ENCODE assay signal across 13 cellular contexts in genomic region chr1:171257207-171258052, GRCh38. TPM values are rescaled to one million over a fixed set of nuclear protein-coding genes. Genes with fewer than 3 reads are reported as not detected.
DNase-seq lines count a peak whose midpoint lies in the region; ATAC-seq and TF ChIP-seq lines count a peak whose summit lies in the region.
"Had no signal": no experiment of that assay in that cellular context is flagged by ENCODE, and none has a peak within 500 bp of the region (broad histone marks: within the 10 kb centered on the region; RNA-seq: fewer than 3 reads in every experiment).

No MANE protein-coding gene starts in this region.

- H3K9me3 Mint-ChIP-seq in naive thymus-derived CD4-positive, alpha-beta T cell = peaks cover 0 to 2% (median 0%) of the 10 kb centered on the region in 11 donors
- H3K9me3 Mint-ChIP-seq: CD8-positive, alpha-beta T cell; immature natural killer cell had no signal

- DNase-seq in BE2C (peak; percentile 59), NCI-H1048 (lab: John Stamatoyannopoulos, UW) (peak; percentile 5), mucosa of gallbladder (ENCODE audit: low spot score) (peak; percentile 65), NCI-H524 (lab: John Stamatoyannopoulos, UW) (no peak), D341Med (ENCODE audit: low spot score) (no peak)
- DNase-seq in naive thymus-derived CD4-positive, alpha-beta T cell = no peak
- DNase-seq: activated T-cell treated with anti-CD3 and anti-CD28 coated beads, Interleukin-2, amount 50 U/mL, for 48 hours; CD8-positive, alpha-beta T cell; dermis blood vessel endothelial cell; immature natural killer cell; NCI-H446 had no signal

- peaks cover 0 to 9% (median 2%) of the 10 kb centered on the region in 7 donors for H3K4me1 Mint-ChIP-seq in naive thymus-derived CD4-positive, alpha-beta T cell

- H3K4me1 ChIP-seq in BE2C = no peaks in the 10 kb centered on the region; the same call in 1 of the 2 replicates
- H3K4me1 ChIP-seq in esophagus (ENCODE audit: control insufficient read depth in 2 of 2, insufficient read depth in 2 of 2, low read length in 1 of 2) = peaks cover 3 to 9% of the 10 kb centered on the region in 2 donors
- H3K4me1 ChIP-seq in naive thymus-derived CD4-positive, alpha-beta T cell (ENCODE audit: control insufficient read depth in 2 of 2, insufficient read depth in 2 of 2, low read length in 2 of 2) = no peaks in the 10 kb centered on the region

- H3K36me3 ChIP-seq in BE2C (no peaks in the 10 kb centered on the region), esophagus (ENCODE audit: control insufficient read depth in 2 of 2, insufficient read depth in 2 of 2, low read length in 1 of 2) (no peaks in the 10 kb centered on the region)
- no peaks in the 10 kb centered on the region for H3K36me3 ChIP-seq in naive thymus-derived CD4-positive, alpha-beta T cell (ENCODE audit: control insufficient read depth in 2 of 3, insufficient read depth in 3 of 3, low read length in 3 of 3)

- CTCF ChIA-PET in naive thymus-derived CD4-positive, alpha-beta T cell (lab: Charles Lee) = no interaction called here

- no peaks in the 10 kb centered on the region; the same call in 1 of the 2 replicates for H3K9me3 ChIP-seq in BE2C
- H3K9me3 ChIP-seq in esophagus (ENCODE audit: control insufficient read depth in 2 of 2, insufficient read depth in 1 of 2, low read depth in 1 of 2, low read length in 1 of 2) = peaks cover 0 to 2% of the 10 kb centered on the region in 2 donors
- H3K9me3 ChIP-seq in naive thymus-derived CD4-positive, alpha-beta T cell (ENCODE audit: control insufficient read depth in 2 of 3, low read length in 3 of 3) = no peaks in the 10 kb centered on the region

- no peak for ATAC-seq in HG03175 (IDR thresholded peaks at IDR 0.05; ENCODE audit: unreplicated experiment)
- ATAC-seq in naive thymus-derived CD4-positive, alpha-beta T cell = no peak
- ATAC-seq: CD8-positive, alpha-beta T cell had no signal

- no peak overlapping the region for H3K4me3 ChIP-seq in BE2C (ENCODE audit: low read depth, low read length)
- H3K4me3 ChIP-seq in esophagus (ENCODE audit: low read depth in 1 of 2, low read length in 2 of 2) = no peak overlapping the region
- H3K4me3 ChIP-seq in naive thymus-derived CD4-positive, alpha-beta T cell (ENCODE audit: low read length) = no peak overlapping the region

- H3K27ac ChIP-seq in esophagus (ENCODE audit: low read depth in 2 of 2, low read length in 1 of 2) = peak overlapping the region; percentile 22 to 52
- no peak overlapping the region for H3K27ac ChIP-seq in naive thymus-derived CD4-positive, alpha-beta T cell (ENCODE audit: low read depth, low read length)

- WGBS in esophagus, 2 donors = 28 to 35% methylated on average over 11 of the region's 11 CpGs

- POLR2A ChIA-PET in naive thymus-derived CD4-positive, alpha-beta T cell (lab: Charles Lee) = no interaction called here

- H3K27me3 ChIP-seq in BE2C (peaks cover 3% of the 10 kb centered on the region; the same call in 1 of the 2 replicates), esophagus (ENCODE audit: control insufficient read depth in 1 of 2, insufficient read depth in 2 of 2, low read length in 2 of 2) (no peaks in the 10 kb centered on the region)
- H3K27me3 ChIP-seq in naive thymus-derived CD4-positive, alpha-beta T cell (ENCODE audit: control insufficient read depth in 2 of 2, insufficient read depth in 2 of 2, low read length in 2 of 2) = no peaks in the 10 kb centered on the region

- no peaks in the 10 kb centered on the region for H3K36me3 Mint-ChIP-seq in naive thymus-derived CD4-positive, alpha-beta T cell
- H3K36me3 Mint-ChIP-seq: CD8-positive, alpha-beta T cell; immature natural killer cell had no signal

- H3K4me3 Mint-ChIP-seq in naive thymus-derived CD4-positive, alpha-beta T cell = no peak overlapping the region
- H3K4me3 Mint-ChIP-seq: CD8-positive, alpha-beta T cell; immature natural killer cell had no signal

- intact Hi-C loops in naive thymus-derived CD4-positive, alpha-beta T cell (cut with micrococcal nuclease) = no loop called here

- no peak overlapping the region for H3K27ac Mint-ChIP-seq in naive thymus-derived CD4-positive, alpha-beta T cell
- H3K27ac Mint-ChIP-seq: CD8-positive, alpha-beta T cell; immature natural killer cell had no signal

- H3K27me3 Mint-ChIP-seq in naive thymus-derived CD4-positive, alpha-beta T cell = peaks cover 19 to 31% (median 25%) of the 10 kb centered on the region in 5 donors

- TF ChIP-seq CTCF in BE2C (IDR thresholded peaks at IDR 0.05; ENCODE audit: low read depth, low read length) = no peak

RNA-seq across cellular contexts. Expression of gene FMO1, which starts 9.1 kb away (rescaled TPM):
- polyA plus RNA-seq in BE2C (2012; ENCODE audit: insufficient read depth, insufficient read length, low read depth) = not detected
- 1 to 10 TPM; 1.3 to 1.9 TPM for polyA plus RNA-seq in esophagus
- not detected for total RNA-seq in mucosa of gallbladder
- not detected for total RNA-seq in naive thymus-derived CD4-positive, alpha-beta T cell
- polyA plus RNA-seq in naive thymus-derived CD4-positive, alpha-beta T cell = not detected
- total RNA-seq: CD8-positive, alpha-beta T cell; dermis blood vessel endothelial cell had no signal
- polyA plus RNA-seq: immature natural killer cell had no signal

RNA-seq across cellular contexts. Expression of gene FMO4, which starts 56.6 kb away (rescaled TPM):
- not detected for polyA plus RNA-seq in BE2C (2012; ENCODE audit: insufficient read depth, insufficient read length, low read depth)
- 1 to 10 TPM; 1.6 to 2.3 TPM for polyA plus RNA-seq in esophagus
- total RNA-seq in mucosa of gallbladder = 3.6 TPM
- 1 to 10 TPM; 1.2 to 3.7 (median 3.3) TPM for total RNA-seq in naive thymus-derived CD4-positive, alpha-beta T cell
- polyA plus RNA-seq in naive thymus-derived CD4-positive, alpha-beta T cell = 1 to 10 TPM; 2.0 to 2.8 TPM

Comparison
In these comparisons a context has a peak if more than half of its experiments do, and no peak if none do; other contexts are left out.
1. DNase-seq: peak in BE2C (single experiment), NCI-H1048 (single experiment) and mucosa of gallbladder (single experiment); none in NCI-H524 (0 of 2), D341Med (single experiment) and naive thymus-derived CD4-positive, alpha-beta T cell (0 of 9).